2 cellular contexts compared by ENCODE assay signal in the genomic region with DNA sequence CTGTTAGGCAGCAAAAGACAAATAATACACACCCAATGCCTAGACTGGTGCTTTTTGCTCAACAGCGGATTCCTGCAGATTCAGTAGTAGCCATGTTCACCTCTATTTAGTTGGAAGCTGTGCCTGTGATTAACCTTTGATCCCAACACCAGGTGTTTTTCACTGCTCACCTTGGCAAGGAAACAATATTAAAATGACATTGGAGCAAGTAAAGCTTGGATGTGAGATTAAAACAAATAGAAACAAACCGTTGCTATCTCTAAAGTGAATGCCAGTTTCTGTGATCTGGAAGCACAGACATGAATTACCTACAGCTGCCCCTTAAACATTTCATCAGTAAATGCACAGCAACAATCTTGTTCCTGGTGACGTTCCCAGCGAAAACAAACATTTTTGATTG.
TF ChIP-seq lines count a peak whose summit lies in the region.

No MANE protein-coding gene starts in this region.

TF ChIP-seq in H1, 55 proteins besides CTCF, POLR2A, EP300 and RAD21:
- TF ChIP-seq E2F6 (IDR thresholded peaks at IDR 0.05): no peak
- TF ChIP-seq EZH2 (IDR thresholded peaks at IDR 0.05; ENCODE audit: low read depth, low read length, severe bottlenecking): no peak
- no peak for TF ChIP-seq ATF3 (IDR thresholded peaks at IDR 0.05; ENCODE audit: insufficient read depth, low read depth, low read length)
- no peak for TF ChIP-seq TEAD4 (IDR thresholded peaks at IDR 0.05; ENCODE audit: low read depth, low read length)
TF ChIP-seq in H1: peak in this region for 0.

TF ChIP-seq in SK-N-SH, 30 proteins besides CTCF, POLR2A, EP300 and RAD21:
- no peak for TF ChIP-seq TCF12 (IDR thresholded peaks at IDR 0.05)
- no peak for TF ChIP-seq EZH2phosphoT487 (IDR thresholded peaks at IDR 0.05; ENCODE audit: borderline replicate concordance, low read depth)
- no peak for TF ChIP-seq RXRA (IDR thresholded peaks at IDR 0.05; ENCODE audit: borderline replicate concordance, low read depth)
- TF ChIP-seq TAF1 (IDR thresholded peaks at IDR 0.05; ENCODE audit: borderline replicate concordance, low read depth, low read length): no peak
- TF ChIP-seq, protein P1, sequence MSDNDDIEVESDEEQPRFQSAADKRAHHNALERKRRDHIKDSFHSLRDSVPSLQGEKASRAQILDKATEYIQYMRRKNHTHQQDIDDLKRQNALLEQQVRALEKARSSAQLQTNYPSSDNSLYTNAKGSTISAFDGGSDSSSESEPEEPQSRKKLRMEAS (IDR thresholded peaks at IDR 0.05; ENCODE audit: low read depth): no peak
- TF ChIP-seq, protein P2, sequence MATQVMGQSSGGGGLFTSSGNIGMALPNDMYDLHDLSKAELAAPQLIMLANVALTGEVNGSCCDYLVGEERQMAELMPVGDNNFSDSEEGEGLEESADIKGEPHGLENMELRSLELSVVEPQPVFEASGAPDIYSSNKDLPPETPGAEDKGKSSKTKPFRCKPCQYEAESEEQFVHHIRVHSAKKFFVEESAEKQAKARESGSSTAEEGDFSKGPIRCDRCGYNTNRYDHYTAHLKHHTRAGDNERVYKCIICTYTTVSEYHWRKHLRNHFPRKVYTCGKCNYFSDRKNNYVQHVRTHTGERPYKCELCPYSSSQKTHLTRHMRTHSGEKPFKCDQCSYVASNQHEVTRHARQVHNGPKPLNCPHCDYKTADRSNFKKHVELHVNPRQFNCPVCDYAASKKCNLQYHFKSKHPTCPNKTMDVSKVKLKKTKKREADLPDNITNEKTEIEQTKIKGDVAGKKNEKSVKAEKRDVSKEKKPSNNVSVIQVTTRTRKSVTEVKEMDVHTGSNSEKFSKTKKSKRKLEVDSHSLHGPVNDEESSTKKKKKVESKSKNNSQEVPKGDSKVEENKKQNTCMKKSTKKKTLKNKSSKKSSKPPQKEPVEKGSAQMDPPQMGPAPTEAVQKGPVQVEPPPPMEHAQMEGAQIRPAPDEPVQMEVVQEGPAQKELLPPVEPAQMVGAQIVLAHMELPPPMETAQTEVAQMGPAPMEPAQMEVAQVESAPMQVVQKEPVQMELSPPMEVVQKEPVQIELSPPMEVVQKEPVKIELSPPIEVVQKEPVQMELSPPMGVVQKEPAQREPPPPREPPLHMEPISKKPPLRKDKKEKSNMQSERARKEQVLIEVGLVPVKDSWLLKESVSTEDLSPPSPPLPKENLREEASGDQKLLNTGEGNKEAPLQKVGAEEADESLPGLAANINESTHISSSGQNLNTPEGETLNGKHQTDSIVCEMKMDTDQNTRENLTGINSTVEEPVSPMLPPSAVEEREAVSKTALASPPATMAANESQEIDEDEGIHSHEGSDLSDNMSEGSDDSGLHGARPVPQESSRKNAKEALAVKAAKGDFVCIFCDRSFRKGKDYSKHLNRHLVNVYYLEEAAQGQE (IDR thresholded peaks at IDR 0.05; ENCODE audit: low read depth, low read length): no peak
